Comparison of ENCODE assay signal across 8 cellular contexts in genomic region chr12:132887513-132888341, GRCh38. TPM values are rescaled to one million over a fixed set of nuclear protein-coding genes. Genes with fewer than 3 reads are reported as not detected.
DNase-seq lines count a peak whose midpoint lies in the region; ATAC-seq and TF ChIP-seq lines count a peak whose summit lies in the region.

A gene with protein sequence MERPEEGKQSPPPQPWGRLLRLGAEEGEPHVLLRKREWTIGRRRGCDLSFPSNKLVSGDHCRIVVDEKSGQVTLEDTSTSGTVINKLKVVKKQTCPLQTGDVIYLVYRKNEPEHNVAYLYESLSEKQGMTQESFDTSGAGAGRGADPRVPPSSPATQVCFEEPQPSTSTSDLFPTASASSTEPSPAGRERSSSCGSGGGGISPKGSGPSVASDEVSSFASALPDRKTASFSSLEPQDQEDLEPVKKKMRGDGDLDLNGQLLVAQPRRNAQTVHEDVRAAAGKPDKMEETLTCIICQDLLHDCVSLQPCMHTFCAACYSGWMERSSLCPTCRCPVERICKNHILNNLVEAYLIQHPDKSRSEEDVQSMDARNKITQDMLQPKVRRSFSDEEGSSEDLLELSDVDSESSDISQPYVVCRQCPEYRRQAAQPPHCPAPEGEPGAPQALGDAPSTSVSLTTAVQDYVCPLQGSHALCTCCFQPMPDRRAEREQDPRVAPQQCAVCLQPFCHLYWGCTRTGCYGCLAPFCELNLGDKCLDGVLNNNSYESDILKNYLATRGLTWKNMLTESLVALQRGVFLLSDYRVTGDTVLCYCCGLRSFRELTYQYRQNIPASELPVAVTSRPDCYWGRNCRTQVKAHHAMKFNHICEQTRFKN (minus strand): TSS chr12:132887605. CDS start chr12:132887328, 277 bp downstream.

- TF ChIP-seq CTCF in AG09309 (IDR thresholded peaks at IDR 0.05; ENCODE audit: control insufficient read depth, insufficient read depth, low read depth, low read length, missing control alignments), result no peak
- TF ChIP-seq CTCF in activated CD8-positive, alpha-beta T cell treated with anti-CD3 and anti-CD28 coated beads for 36 hours (IDR thresholded peaks at IDR 0.05), result no peak
- no peak for TF ChIP-seq CTCF in liver (IDR thresholded peaks at IDR 0.05; ENCODE audit: low read depth, low read length, missing input control)

- POLR2A ChIA-PET in activated CD8-positive, alpha-beta T cell treated with anti-CD3 and anti-CD28 coated beads for 36 hours (lab: Charles Lee), result interaction anchor here (0.7 to 1.6 kb wide), 3 partner anchors 8 to 194 kb away, joined by 3 to 4 read pairs (median 3); partner anchors contain the start of gene ZNF140

- H3K9me3 ChIP-seq in duodenal mucosa (ENCODE audit: control insufficient read depth in 1 of 2, low read length in 2 of 2), result no peaks in the 10 kb centered on the region
- peaks cover 0 to 11% (median 4%) of the 10 kb centered on the region in 4 donors for H3K9me3 ChIP-seq in liver (ENCODE audit: control insufficient read depth in 4 of 4, low read length in 3 of 4)

- H3K27me3 ChIP-seq in duodenal mucosa (ENCODE audit: control insufficient read depth in 1 of 2, insufficient read depth in 2 of 2, low read length in 2 of 2), result no peaks in the 10 kb centered on the region
- no peaks in the 10 kb centered on the region for H3K27me3 ChIP-seq in liver (ENCODE audit: control insufficient read depth in 4 of 4, insufficient read depth in 4 of 4, low read length in 3 of 4)

- H3K27ac ChIP-seq in duodenal mucosa (ENCODE audit: low read depth, low read length) (peak within 1 kb of the TSS; percentile 97), liver (ENCODE audit: low read depth in 1 of 2, low read length in 2 of 2) (peak within 1 kb of the TSS; percentile 87 to 89)

- H3K36me3 ChIP-seq in duodenal mucosa (ENCODE audit: control insufficient read depth in 1 of 2, insufficient read depth in 2 of 2, low read length in 2 of 2) (peaks cover 0 to 4% of the 10 kb centered on the region in 2 donors), liver (ENCODE audit: control insufficient read depth in 4 of 4, insufficient read depth in 3 of 4, low read depth in 1 of 4, low read length in 3 of 4) (peaks cover 0 to 2% (median under 1%) of the 10 kb centered on the region in 4 donors)

- H3K9ac ChIP-seq in duodenal mucosa (ENCODE audit: low read depth in 1 of 2, low read length in 2 of 2) (peak within 1 kb of the TSS; percentile 99), liver (ENCODE audit: low read depth in 1 of 2, low read length in 2 of 2) (peak within 1 kb of the TSS; percentile 68 to 75)

- intact Hi-C loops in activated CD8-positive, alpha-beta T cell treated with anti-CD3 and anti-CD28 coated beads for 36 hours (cut with micrococcal nuclease), result loop anchor here (5.0 to 10.0 kb wide), 2 partner anchors 60 to 123 kb away; partner anchors contain the start of genes ANKLE2 and GOLGA3

- peaks cover 24% of the 10 kb centered on the region for H3K4me1 Mint-ChIP-seq in activated CD8-positive, alpha-beta T cell treated with anti-CD3 and anti-CD28 coated beads for 36 hours (ENCODE audit: low read depth)

- DNase-seq in AG09309 (ENCODE audit: low read depth), result peak; percentile 85
- peak; percentile 92 to 98 for DNase-seq in NCI-H526 (lab: John Stamatoyannopoulos, UW)
- DNase-seq in activated CD8-positive, alpha-beta T cell treated with anti-CD3 and anti-CD28 coated beads for 36 hours, result peak; percentile 97
- DNase-seq in stimulated activated CD4-positive, alpha-beta T cell treated with anti-CD3 and anti-CD28 coated beads, Interleukin-4, amount 100 ng/mL, for 1 hour, result peak; percentile 94

- CTCF ChIA-PET in activated CD8-positive, alpha-beta T cell treated with anti-CD3 and anti-CD28 coated beads for 36 hours (lab: Charles Lee), result no interaction called here

- TF ChIP-seq RAD21 in liver (IDR thresholded peaks at IDR 0.05), result peak; percentile 5 to 29

- peak within 1 kb of the TSS; percentile 97 for H3K4me3 Mint-ChIP-seq in activated CD8-positive, alpha-beta T cell treated with anti-CD3 and anti-CD28 coated beads for 36 hours

- ATAC-seq in GM19035 (IDR thresholded peaks at IDR 0.05; ENCODE audit: unreplicated experiment) (peak; percentile 98), HG03354 (IDR thresholded peaks at IDR 0.05; ENCODE audit: poor library complexity, severe bottlenecking, unreplicated experiment) (peak; percentile 98)
- peak; percentile 99 for ATAC-seq in activated CD8-positive, alpha-beta T cell treated with anti-CD3 and anti-CD28 coated beads for 36 hours

- peaks cover 11% of the 10 kb centered on the region for H3K9me3 Mint-ChIP-seq in activated CD8-positive, alpha-beta T cell treated with anti-CD3 and anti-CD28 coated beads for 36 hours

- no peaks in the 10 kb centered on the region for H3K27me3 Mint-ChIP-seq in activated CD8-positive, alpha-beta T cell treated with anti-CD3 and anti-CD28 coated beads for 36 hours

- peaks cover 36% of the 10 kb centered on the region for H3K36me3 Mint-ChIP-seq in activated CD8-positive, alpha-beta T cell treated with anti-CD3 and anti-CD28 coated beads for 36 hours (ENCODE audit: low read depth)

- peak within 1 kb of the TSS; percentile 100 for H3K27ac Mint-ChIP-seq in activated CD8-positive, alpha-beta T cell treated with anti-CD3 and anti-CD28 coated beads for 36 hours

- H3K4me3 ChIP-seq in AG09309 (ENCODE audit: control insufficient read depth, low read depth, low read length), result peak within 1 kb of the TSS; percentile 73
- peak within 1 kb of the TSS; percentile 96 to 98 for H3K4me3 ChIP-seq in duodenal mucosa (ENCODE audit: low read depth in 1 of 2, low read length in 2 of 2)
- peak within 1 kb of the TSS; percentile 84 to 99 (median 94) for H3K4me3 ChIP-seq in liver (ENCODE audit: low read depth in 1 of 3, low read length in 3 of 3)

- H3K4me1 ChIP-seq in duodenal mucosa (ENCODE audit: control insufficient read depth in 1 of 2, insufficient read depth in 2 of 2, low read length in 2 of 2), result peaks cover 0 to 3% of the 10 kb centered on the region in 2 donors
- H3K4me1 ChIP-seq in liver (ENCODE audit: control insufficient read depth in 4 of 4, insufficient read depth in 4 of 4, low read length in 3 of 4), result peaks cover 0 to 8% (median 3%) of the 10 kb centered on the region in 4 donors

- 1% methylated on average over 83 of the region's 83 CpGs for WGBS in liver

TF ChIP-seq in liver, 16 proteins besides CTCF, POLR2A, EP300 and RAD21 (continues in another document):
- TF ChIP-seq TAF1 (conservative IDR thresholded peaks at IDR 0.05) (peak; percentile 73), YY1 (IDR thresholded peaks at IDR 0.05) (peak; percentile 99), HNF4G (IDR thresholded peaks at IDR 0.05) (no peak), EGR1 (IDR thresholded peaks at IDR 0.05; ENCODE audit: low read depth in 2 of 2) (peak in 1 of 2 donors; percentile 56), FOXA1 (IDR thresholded peaks at IDR 0.05) (no peak), RXRA (IDR thresholded peaks at IDR 0.05) (peak; percentile 36 to 41), NR2F2 (IDR thresholded peaks at IDR 0.05) (peak; percentile 71), FOXA2 (IDR thresholded peaks at IDR 0.05) (no peak), JUND (IDR thresholded peaks at IDR 0.05) (no peak), HNF4A (conservative IDR thresholded peaks at IDR 0.05) (peak in 1 of 2 donors; percentile 4), GABPA (IDR thresholded peaks at IDR 0.05 in 1 of 2, conservative IDR thresholded peaks at IDR 0.05 in 1 of 2) (peak; percentile 75 to 91), MAX (IDR thresholded peaks at IDR 0.05) (peak; percentile 93), SP1 (IDR thresholded peaks at IDR 0.05) (peak; percentile 64)
- TF ChIP-seq, protein P1, sequence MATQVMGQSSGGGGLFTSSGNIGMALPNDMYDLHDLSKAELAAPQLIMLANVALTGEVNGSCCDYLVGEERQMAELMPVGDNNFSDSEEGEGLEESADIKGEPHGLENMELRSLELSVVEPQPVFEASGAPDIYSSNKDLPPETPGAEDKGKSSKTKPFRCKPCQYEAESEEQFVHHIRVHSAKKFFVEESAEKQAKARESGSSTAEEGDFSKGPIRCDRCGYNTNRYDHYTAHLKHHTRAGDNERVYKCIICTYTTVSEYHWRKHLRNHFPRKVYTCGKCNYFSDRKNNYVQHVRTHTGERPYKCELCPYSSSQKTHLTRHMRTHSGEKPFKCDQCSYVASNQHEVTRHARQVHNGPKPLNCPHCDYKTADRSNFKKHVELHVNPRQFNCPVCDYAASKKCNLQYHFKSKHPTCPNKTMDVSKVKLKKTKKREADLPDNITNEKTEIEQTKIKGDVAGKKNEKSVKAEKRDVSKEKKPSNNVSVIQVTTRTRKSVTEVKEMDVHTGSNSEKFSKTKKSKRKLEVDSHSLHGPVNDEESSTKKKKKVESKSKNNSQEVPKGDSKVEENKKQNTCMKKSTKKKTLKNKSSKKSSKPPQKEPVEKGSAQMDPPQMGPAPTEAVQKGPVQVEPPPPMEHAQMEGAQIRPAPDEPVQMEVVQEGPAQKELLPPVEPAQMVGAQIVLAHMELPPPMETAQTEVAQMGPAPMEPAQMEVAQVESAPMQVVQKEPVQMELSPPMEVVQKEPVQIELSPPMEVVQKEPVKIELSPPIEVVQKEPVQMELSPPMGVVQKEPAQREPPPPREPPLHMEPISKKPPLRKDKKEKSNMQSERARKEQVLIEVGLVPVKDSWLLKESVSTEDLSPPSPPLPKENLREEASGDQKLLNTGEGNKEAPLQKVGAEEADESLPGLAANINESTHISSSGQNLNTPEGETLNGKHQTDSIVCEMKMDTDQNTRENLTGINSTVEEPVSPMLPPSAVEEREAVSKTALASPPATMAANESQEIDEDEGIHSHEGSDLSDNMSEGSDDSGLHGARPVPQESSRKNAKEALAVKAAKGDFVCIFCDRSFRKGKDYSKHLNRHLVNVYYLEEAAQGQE (IDR thresholded peaks at IDR 0.05), result no peak
- TF ChIP-seq, protein P2, sequence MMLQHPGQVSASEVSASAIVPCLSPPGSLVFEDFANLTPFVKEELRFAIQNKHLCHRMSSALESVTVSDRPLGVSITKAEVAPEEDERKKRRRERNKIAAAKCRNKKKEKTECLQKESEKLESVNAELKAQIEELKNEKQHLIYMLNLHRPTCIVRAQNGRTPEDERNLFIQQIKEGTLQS (IDR thresholded peaks at IDR 0.05), result no peak

RNA-seq across cellular contexts. Expression of the gene that starts here (rescaled TPM):
- total RNA-seq in activated CD8-positive, alpha-beta T cell treated with anti-CD3 and anti-CD28 coated beads for 36 hours, result 10 to 100 TPM; 40.5 to 51.2 TPM
- total RNA-seq in liver, result 10 to 100 TPM; 21.7 to 23.4 TPM
- polyA plus RNA-seq in liver, result 1 to 10 TPM; 7.0 to 7.5 TPM

Comparison
In these comparisons a context has a peak if more than half of its experiments do, and no peak if none do; other contexts are left out.
1. Peak in every context shown above with its lines: DNase-seq, ATAC-seq, H3K4me3 ChIP-seq and H3K27ac ChIP-seq.